In the genomic region with DNA sequence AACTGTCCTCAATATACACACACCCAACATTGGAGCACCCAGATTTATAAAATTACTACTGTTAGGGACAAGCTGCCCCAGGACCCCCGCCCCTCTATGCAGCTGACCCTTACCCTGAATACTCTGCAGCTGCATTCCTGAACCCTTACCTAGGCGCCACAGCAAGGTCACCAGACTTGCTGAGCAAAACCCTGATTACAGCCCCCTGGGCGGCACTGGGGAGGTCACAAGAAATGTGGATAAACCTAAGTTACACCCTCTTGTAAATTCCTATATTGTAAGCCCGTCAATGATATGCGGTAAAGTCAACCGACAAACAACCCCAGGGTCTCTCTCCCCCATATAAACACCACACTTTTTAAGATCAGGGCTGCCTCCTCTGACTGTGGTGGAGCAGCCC, we compare ENCODE assay signal across 16 cellular contexts. TPM values are rescaled to one million over a fixed set of nuclear protein-coding genes. Genes with fewer than 3 reads are reported as not detected.
DNase-seq lines count a peak whose midpoint lies in the region; ATAC-seq, FAIRE-seq and TF ChIP-seq lines count a peak whose summit lies in the region.
"Had no signal": no experiment of that assay in that cellular context is flagged by ENCODE, and none has a peak within 500 bp of the region (broad histone marks: within the 10 kb centered on the region; RNA-seq: fewer than 3 reads in every experiment).

No MANE protein-coding gene starts in this region.

- no peaks in the 10 kb centered on the region for H3K27me3 Mint-ChIP-seq in WTC11 (ENCODE audit: low read depth)
- H3K27me3 Mint-ChIP-seq: CD4-positive, alpha-beta T cell had no signal

- H3K4me1 ChIP-seq in psoas muscle: peaks cover 16% of the 10 kb centered on the region

- no peak for FAIRE-seq in GM19239 (lab: Jason Lieb, UNC)
- FAIRE-seq: D721Med had no signal

- POLR2A ChIA-PET in WTC11 (lab: Charles Lee): no interaction called here

- peaks cover 14% of the 10 kb centered on the region for H3K9me3 ChIP-seq in psoas muscle

- H3K9me3 Mint-ChIP-seq in WTC11: peaks cover 3% of the 10 kb centered on the region; the same call in 1 of the 2 replicates

- peak overlapping the region; percentile 13 for H3K27ac ChIP-seq in psoas muscle
- H3K27ac ChIP-seq: C4-2B, GM23248, HL-60 had no signal

- H3K27me3 ChIP-seq in psoas muscle (ENCODE audit: insufficient read depth in 3 of 3, low read length in 2 of 3): no peaks in the 10 kb centered on the region

- 96 to 97% (median 96%) methylated on average over 6 of the region's 6 CpGs for WGBS in psoas muscle, 3 donors

- no peak overlapping the region for H3K27ac Mint-ChIP-seq in WTC11
- H3K27ac Mint-ChIP-seq: CD4-positive, alpha-beta T cell had no signal

- H3K4me3 Mint-ChIP-seq in WTC11: no peak overlapping the region
- H3K4me3 Mint-ChIP-seq: CD4-positive, alpha-beta T cell had no signal

- no peak overlapping the region for H3K4me3 ChIP-seq in psoas muscle
- H3K4me3 ChIP-seq: GM23248 had no signal

- peak; percentile 32 for ATAC-seq in WTC11
- no peak for ATAC-seq in psoas muscle
- no peak for ATAC-seq in GM19455 (IDR thresholded peaks at IDR 0.05; ENCODE audit: unreplicated experiment)

- DNase-seq in WTC11 (ENCODE audit: low spot score): no peak
- peak; percentile 72 for DNase-seq in islet precursor cell
- no peak for DNase-seq in psoas muscle
- DNase-seq in activated naive CD4-positive, alpha-beta T cell treated with Interleukin-2 at 50 U/mL for 16 hours: no peak
- DNase-seq in GM19239 (ENCODE audit: insufficient read length, low spot score): no peak
- DNase-seq: ACHN; Caco-2; CD4-positive, alpha-beta T cell; DMS79; GF-D8; GM23248; HCEC 1CT had no signal

- H3K36me3 Mint-ChIP-seq in WTC11: peaks cover 2% of the 10 kb centered on the region; the same call in 1 of the 2 replicates

- no peak for TF ChIP-seq CTCF in WTC11 (IDR thresholded peaks at IDR 0.05)
- no peak for TF ChIP-seq CTCF in psoas muscle (IDR thresholded peaks at IDR 0.05)

- CTCF ChIA-PET in WTC11 (lab: Charles Lee): interaction anchor here (1.5 kb wide), 1 partner anchor 145 kb away, joined by 4 read pairs; no protein-coding TSS in a partner anchor

- intact Hi-C loops in psoas muscle (cut with DNase I): no loop called here

- no peaks in the 10 kb centered on the region for H3K36me3 ChIP-seq in psoas muscle (ENCODE audit: insufficient read depth in 1 of 2, low read depth in 1 of 2)

- peaks cover 24% of the 10 kb centered on the region for H3K4me1 Mint-ChIP-seq in WTC11

TF ChIP-seq in WTC11, 78 proteins besides CTCF, POLR2A, EP300 and RAD21:
- TF ChIP-seq SMAD4 (CRISPR knock-in tag; IDR thresholded peaks at IDR 0.05): no peak
- no peak for TF ChIP-seq NR3C1 (CRISPR knock-in tag; conservative IDR thresholded peaks at IDR 0.05; ENCODE audit: low read depth)

RNA-seq across cellular contexts. Expression of a gene that starts 25.1 kb away (rescaled TPM):
- total RNA-seq in WTC11 (2021) (27.5 to 30.0 TPM (median 29.3 TPM) in 3 replicates), psoas muscle (10 to 100 TPM; 37.5 to 59.2 (median 44.7) TPM)
- 10 to 100 TPM in 2 of 3 donors, 1 to 10 TPM in 1; 8.0 to 29.4 (median 13.9) TPM for polyA plus RNA-seq in psoas muscle
